1 cellular context compared by ENCODE assay signal in genomic region chr17:48860034-48860433, GRCh38.
TF ChIP-seq lines count a peak whose summit lies in the region.

No MANE protein-coding gene starts in this region.

TF ChIP-seq in GM23338, 12 proteins besides CTCF, POLR2A, EP300 and RAD21:
- no peak for TF ChIP-seq ZNF331 (CRISPR knock-in tag; IDR thresholded peaks at IDR 0.05; ENCODE audit: low read depth)
- TF ChIP-seq ZNF462 (CRISPR knock-in tag; IDR thresholded peaks at IDR 0.05), result no peak
- no peak for TF ChIP-seq POLR2AphosphoS5 (IDR thresholded peaks at IDR 0.05; ENCODE audit: low read depth)
- no peak for TF ChIP-seq ETS1 (IDR thresholded peaks at IDR 0.05)
- TF ChIP-seq STAT1 (IDR thresholded peaks at IDR 0.05; ENCODE audit: unreplicated experiment), result no peak
- no peak for TF ChIP-seq ZNF114 (CRISPR knock-in tag; IDR thresholded peaks at IDR 0.05)
- TF ChIP-seq NANOG (IDR thresholded peaks at IDR 0.05; ENCODE audit: borderline replicate concordance), result no peak
- no peak for TF ChIP-seq REST (IDR thresholded peaks at IDR 0.05; ENCODE audit: unreplicated experiment)
- TF ChIP-seq EZH2 (IDR thresholded peaks at IDR 0.05; ENCODE audit: low read depth, unreplicated experiment), result no peak
- TF ChIP-seq EZH2phosphoT487 (IDR thresholded peaks at IDR 0.05; ENCODE audit: unreplicated experiment), result no peak
- TF ChIP-seq CREB1 (CRISPR knock-in tag; IDR thresholded peaks at IDR 0.05; ENCODE audit: low read depth), result no peak
- TF ChIP-seq JUNB (IDR thresholded peaks at IDR 0.05; ENCODE audit: unreplicated experiment), result no peak
